Comparison of ENCODE assay signal across 12 cellular contexts in the genomic region with DNA sequence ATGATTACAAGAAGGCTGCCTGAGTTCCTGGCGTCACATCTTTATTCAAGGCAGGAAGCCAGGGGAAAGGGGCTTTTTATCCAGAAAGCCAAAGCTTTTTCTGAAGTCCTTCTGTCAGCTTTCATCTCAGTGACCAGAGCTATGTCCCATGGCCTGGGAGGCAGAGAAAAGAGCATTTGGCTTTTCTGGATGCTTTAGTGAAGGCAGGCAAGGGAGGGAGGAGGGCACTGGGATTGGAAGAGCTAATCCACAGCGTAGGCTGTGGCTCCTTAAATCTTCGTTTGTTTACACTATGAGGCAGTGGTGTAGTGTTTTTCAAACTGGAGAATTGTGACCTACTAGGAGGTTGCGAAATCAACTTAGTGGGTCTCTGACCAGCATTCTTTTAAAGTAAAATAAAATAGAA. TPM values are rescaled to one million over a fixed set of nuclear protein-coding genes. Genes with fewer than 3 reads are reported as not detected.
A peak's percentile ranks its signal among the peaks of the same experiment; 100 is the strongest.
DNase-seq lines count a peak whose midpoint lies in the region; ATAC-seq and TF ChIP-seq lines count a peak whose summit lies in the region.
"Had no signal": no experiment of that assay in that cellular context is flagged by ENCODE, and none has a peak within 500 bp of the region (broad histone marks: within the 10 kb centered on the region; RNA-seq: fewer than 3 reads in every experiment).

No MANE protein-coding gene starts in this region.

- H3K9me2 ChIP-seq in GM23338 (ENCODE audit: insufficient read depth), result no peaks in the 10 kb centered on the region

- peak; percentile 76 for DNase-seq in AG10803 (ENCODE audit: low read depth)
- peak; percentile 57 for DNase-seq in RPMI7951 (ENCODE audit: low read depth)
- DNase-seq in fibroblast of pulmonary artery (ENCODE audit: low read depth), result peak; percentile 80
- DNase-seq in prostate gland (ENCODE audit: low spot score), result no peak
- DNase-seq in GM23338 (ENCODE audit: low spot score), result no peak
- no peak for DNase-seq in activated CD4-positive, alpha-beta T cell treated with anti-CD3 and anti-CD28 coated beads for 36 hours
- DNase-seq in DMS114 treated with DMSO at 0.1 percent for 48 hours (lab: John Stamatoyannopoulos, UW; ENCODE audit: unreplicated experiment), result no peak
- DNase-seq: activated gamma-delta T cell; CD4-positive, alpha-beta memory T cell; naive B cell had no signal

- POLR2A ChIA-PET in activated CD4-positive, alpha-beta T cell treated with anti-CD3 and anti-CD28 coated beads for 36 hours (lab: Charles Lee), result no interaction called here

- H3K9me3 Mint-ChIP-seq in GM23338, result peaks cover 24% of the 10 kb centered on the region
- H3K9me3 Mint-ChIP-seq in activated CD4-positive, alpha-beta T cell treated with anti-CD3 and anti-CD28 coated beads for 36 hours (ENCODE audit: low read depth), result peaks cover 9% of the 10 kb centered on the region

- H3K4me3 Mint-ChIP-seq in GM23338, result no peak overlapping the region
- H3K4me3 Mint-ChIP-seq in activated CD4-positive, alpha-beta T cell treated with anti-CD3 and anti-CD28 coated beads for 36 hours, result no peak overlapping the region
- H3K4me3 Mint-ChIP-seq: CD4-positive, alpha-beta memory T cell; naive B cell had no signal

- H3K4me2 ChIP-seq in GM23338, result no peak overlapping the region

- TF ChIP-seq CTCF in AG10803 (conservative IDR thresholded peaks at IDR 0.05; ENCODE audit: low read length) (no peak), fibroblast of pulmonary artery (IDR thresholded peaks at IDR 0.05; ENCODE audit: low read length, missing control alignments) (no peak), prostate gland (IDR thresholded peaks at IDR 0.05) (no peak), GM23338 (conservative IDR thresholded peaks at IDR 0.05; ENCODE audit: low read depth in 2 of 2) (no peak)

- peaks cover 28% of the 10 kb centered on the region for H3K4me1 Mint-ChIP-seq in GM23338
- peaks cover 33% of the 10 kb centered on the region for H3K4me1 Mint-ChIP-seq in activated CD4-positive, alpha-beta T cell treated with anti-CD3 and anti-CD28 coated beads for 36 hours

- no peaks in the 10 kb centered on the region for H3K79me2 ChIP-seq in GM23338 (replicated peaks; ENCODE audit: insufficient read depth)

- H3K36me3 ChIP-seq in prostate gland (no peaks in the 10 kb centered on the region), GM23338 (ENCODE audit: insufficient read depth) (no peaks in the 10 kb centered on the region; the same call in 1 of the 2 replicates)

- CTCF ChIA-PET in activated CD4-positive, alpha-beta T cell treated with anti-CD3 and anti-CD28 coated beads for 36 hours (lab: Charles Lee), result interaction anchor here (0.9 kb wide), 1 partner anchor 26 kb away, joined by 3 read pairs; no protein-coding TSS in a partner anchor

- H3K9me3 ChIP-seq in prostate gland, result no peaks in the 10 kb centered on the region

- H3K36me3 Mint-ChIP-seq in GM23338 (ENCODE audit: low read depth), result peaks cover 9% of the 10 kb centered on the region; the same call in 2 of the 3 replicates
- no peaks in the 10 kb centered on the region for H3K36me3 Mint-ChIP-seq in activated CD4-positive, alpha-beta T cell treated with anti-CD3 and anti-CD28 coated beads for 36 hours (ENCODE audit: low read depth)

- H3F3A ChIP-seq in GM23338 (replicated peaks; ENCODE audit: low read depth), result no peaks in the 10 kb centered on the region

- H3K27ac ChIP-seq in prostate gland (peak overlapping the region; percentile 3 to 45), GM23338 (ENCODE audit: low read depth) (no peak overlapping the region)

- H2AFZ ChIP-seq in GM23338, result no peak overlapping the region

- H3K4me1 ChIP-seq in prostate gland (replicated peaks) (no peaks in the 10 kb centered on the region), GM23338 (ENCODE audit: insufficient read depth) (peaks cover 25% of the 10 kb centered on the region)

- ATAC-seq in GM23338 (no peak), HG03439 (IDR thresholded peaks at IDR 0.05; ENCODE audit: unreplicated experiment) (no peak)
- ATAC-seq in activated CD4-positive, alpha-beta T cell treated with anti-CD3 and anti-CD28 coated beads for 36 hours, result no peak
- ATAC-seq: GM12878 had no signal

- peaks cover 11% of the 10 kb centered on the region for H3K27me3 Mint-ChIP-seq in GM23338 (ENCODE audit: insufficient read depth, low read depth, poor library complexity)
- no peaks in the 10 kb centered on the region for H3K27me3 Mint-ChIP-seq in activated CD4-positive, alpha-beta T cell treated with anti-CD3 and anti-CD28 coated beads for 36 hours
- H3K27me3 Mint-ChIP-seq: CD4-positive, alpha-beta memory T cell had no signal

- H3K27me3 ChIP-seq in prostate gland (replicated peaks; ENCODE audit: insufficient read depth) (no peaks in the 10 kb centered on the region), GM23338 (ENCODE audit: insufficient read depth) (no peaks in the 10 kb centered on the region)

- no peak overlapping the region for H3K27ac Mint-ChIP-seq in GM23338
- H3K27ac Mint-ChIP-seq in activated CD4-positive, alpha-beta T cell treated with anti-CD3 and anti-CD28 coated beads for 36 hours, result no peak overlapping the region

- TF ChIP-seq POLR2A in prostate gland (IDR thresholded peaks at IDR 0.05), result no peak

- H4K20me1 ChIP-seq in GM23338 (replicated peaks; ENCODE audit: insufficient read depth), result no peaks in the 10 kb centered on the region

- intact Hi-C loops in prostate gland (cut with DNase I), result no loop called here
- intact Hi-C loops in activated CD4-positive, alpha-beta T cell treated with anti-CD3 and anti-CD28 coated beads for 36 hours (cut with DNase I, micrococcal nuclease), result no loop called here

- 53% methylated on average over 4 of the region's 4 CpGs for WGBS in prostate gland

- no peak overlapping the region for H3K4me3 ChIP-seq in AG10803 (ENCODE audit: low read length)
- H3K4me3 ChIP-seq in fibroblast of pulmonary artery (replicated peaks; ENCODE audit: low read depth, low read length), result no peak overlapping the region
- H3K4me3 ChIP-seq in prostate gland, result no peak overlapping the region
- H3K4me3 ChIP-seq in GM23338, result no peak overlapping the region
- H3K4me3 ChIP-seq: GM12878 had no signal

TF ChIP-seq in GM23338, 12 proteins besides CTCF, POLR2A, EP300 and RAD21 (continues in another document):
- TF ChIP-seq, protein P1, sequence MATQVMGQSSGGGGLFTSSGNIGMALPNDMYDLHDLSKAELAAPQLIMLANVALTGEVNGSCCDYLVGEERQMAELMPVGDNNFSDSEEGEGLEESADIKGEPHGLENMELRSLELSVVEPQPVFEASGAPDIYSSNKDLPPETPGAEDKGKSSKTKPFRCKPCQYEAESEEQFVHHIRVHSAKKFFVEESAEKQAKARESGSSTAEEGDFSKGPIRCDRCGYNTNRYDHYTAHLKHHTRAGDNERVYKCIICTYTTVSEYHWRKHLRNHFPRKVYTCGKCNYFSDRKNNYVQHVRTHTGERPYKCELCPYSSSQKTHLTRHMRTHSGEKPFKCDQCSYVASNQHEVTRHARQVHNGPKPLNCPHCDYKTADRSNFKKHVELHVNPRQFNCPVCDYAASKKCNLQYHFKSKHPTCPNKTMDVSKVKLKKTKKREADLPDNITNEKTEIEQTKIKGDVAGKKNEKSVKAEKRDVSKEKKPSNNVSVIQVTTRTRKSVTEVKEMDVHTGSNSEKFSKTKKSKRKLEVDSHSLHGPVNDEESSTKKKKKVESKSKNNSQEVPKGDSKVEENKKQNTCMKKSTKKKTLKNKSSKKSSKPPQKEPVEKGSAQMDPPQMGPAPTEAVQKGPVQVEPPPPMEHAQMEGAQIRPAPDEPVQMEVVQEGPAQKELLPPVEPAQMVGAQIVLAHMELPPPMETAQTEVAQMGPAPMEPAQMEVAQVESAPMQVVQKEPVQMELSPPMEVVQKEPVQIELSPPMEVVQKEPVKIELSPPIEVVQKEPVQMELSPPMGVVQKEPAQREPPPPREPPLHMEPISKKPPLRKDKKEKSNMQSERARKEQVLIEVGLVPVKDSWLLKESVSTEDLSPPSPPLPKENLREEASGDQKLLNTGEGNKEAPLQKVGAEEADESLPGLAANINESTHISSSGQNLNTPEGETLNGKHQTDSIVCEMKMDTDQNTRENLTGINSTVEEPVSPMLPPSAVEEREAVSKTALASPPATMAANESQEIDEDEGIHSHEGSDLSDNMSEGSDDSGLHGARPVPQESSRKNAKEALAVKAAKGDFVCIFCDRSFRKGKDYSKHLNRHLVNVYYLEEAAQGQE (IDR thresholded peaks at IDR 0.05; ENCODE audit: unreplicated experiment), result no peak
- TF ChIP-seq CREB1 (CRISPR knock-in tag; IDR thresholded peaks at IDR 0.05; ENCODE audit: low read depth) (no peak), JUNB (IDR thresholded peaks at IDR 0.05; ENCODE audit: unreplicated experiment) (no peak), ZNF114 (CRISPR knock-in tag; IDR thresholded peaks at IDR 0.05) (no peak), POLR2AphosphoS5 (IDR thresholded peaks at IDR 0.05; ENCODE audit: low read depth) (no peak)

RNA-seq across cellular contexts. Expression of a gene that starts 14.3 kb away (rescaled TPM):
- total RNA-seq in RPMI7951 (2014; rRNA removed; shearing (Covaris generic)), result not detected in 2 replicates
- total RNA-seq in prostate gland, result not detected
- 0.59 and 1.1 TPM in 2 replicates for total RNA-seq in GM23338 (2014; rRNA removed; shearing (Covaris generic))
- 1.4 and 1.5 TPM in 2 replicates for polyA plus RNA-seq in GM23338 (2016; fragmentation: Nextera tagmentation; extraction: Ambion mirVana)
- total RNA-seq in activated CD4-positive, alpha-beta T cell treated with anti-CD3 and anti-CD28 coated beads for 36 hours, result under 1 TPM in 1 of 2 experiments, not detected in 1; 0.11 TPM
- total RNA-seq: CD4-positive, alpha-beta memory T cell; GM12878 had no signal
- polyA plus RNA-seq: GM12878 had no signal

RNA-seq across cellular contexts. Expression of a gene that starts 15.8 kb away (rescaled TPM):
- not detected in 2 replicates for total RNA-seq in RPMI7951 (2014; rRNA removed; shearing (Covaris generic))
- 10 to 100 TPM in 1 of 2 donors, 1 to 10 TPM in 1; 3.6 to 12.8 TPM for total RNA-seq in prostate gland
- 29.0 and 59.1 TPM in 2 replicates for total RNA-seq in GM23338 (2014; rRNA removed; shearing (Covaris generic))
- polyA plus RNA-seq in GM23338 (2016; fragmentation: Nextera tagmentation; extraction: Ambion mirVana), result 7.1 and 9.1 TPM in 2 replicates
- not detected for total RNA-seq in activated CD4-positive, alpha-beta T cell treated with anti-CD3 and anti-CD28 coated beads for 36 hours
- total RNA-seq: GM12878 had no signal

Comparison
In these comparisons a context has a peak if more than half of its experiments do, and no peak if none do; other contexts are left out.
1. DNase-seq: peak in AG10803 (single experiment), RPMI7951 (single experiment) and fibroblast of pulmonary artery (single experiment); none in prostate gland (single experiment), GM23338 (single experiment), activated CD4-positive, alpha-beta T cell treated with anti-CD3 and anti-CD28 coated beads for 36 hours (single experiment) and DMS114 treated with DMSO at 0.1 percent for 48 hours (single experiment).